Comparison of ENCODE assay signal across 1 cellular context in the genomic region with DNA sequence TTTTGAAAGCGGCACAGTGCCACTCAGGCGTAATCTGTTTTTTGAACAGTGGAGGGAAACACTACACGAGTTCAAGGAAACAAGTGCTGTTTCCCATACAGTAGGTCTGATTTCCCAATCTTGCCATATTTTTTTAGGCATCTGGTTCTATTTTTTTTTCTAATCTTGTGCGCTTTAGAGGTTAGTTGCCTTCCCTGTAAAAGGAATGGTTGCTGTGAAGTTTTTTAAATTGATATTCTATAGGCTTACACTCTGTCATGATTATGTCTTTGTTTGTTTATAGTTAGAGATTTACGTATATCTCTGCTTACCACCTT.
TF ChIP-seq lines count a peak whose summit lies in the region.

No MANE protein-coding gene starts in this region.

TF ChIP-seq in HepG2, 621 proteins besides CTCF, POLR2A, EP300 and RAD21:
- TF ChIP-seq SNAPC2 (CRISPR knock-in tag; IDR thresholded peaks at IDR 0.05) (0 out of 2 replicates have a peak, but pooled peaks have one; percentile 12), ZNF10 (CRISPR knock-in tag; IDR thresholded peaks at IDR 0.05; ENCODE audit: borderline replicate concordance, low read depth) (no peak)
- TF ChIP-seq, protein P1, sequence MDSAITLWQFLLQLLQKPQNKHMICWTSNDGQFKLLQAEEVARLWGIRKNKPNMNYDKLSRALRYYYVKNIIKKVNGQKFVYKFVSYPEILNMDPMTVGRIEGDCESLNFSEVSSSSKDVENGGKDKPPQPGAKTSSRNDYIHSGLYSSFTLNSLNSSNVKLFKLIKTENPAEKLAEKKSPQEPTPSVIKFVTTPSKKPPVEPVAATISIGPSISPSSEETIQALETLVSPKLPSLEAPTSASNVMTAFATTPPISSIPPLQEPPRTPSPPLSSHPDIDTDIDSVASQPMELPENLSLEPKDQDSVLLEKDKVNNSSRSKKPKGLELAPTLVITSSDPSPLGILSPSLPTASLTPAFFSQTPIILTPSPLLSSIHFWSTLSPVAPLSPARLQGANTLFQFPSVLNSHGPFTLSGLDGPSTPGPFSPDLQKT (CRISPR knock-in tag; IDR thresholded peaks at IDR 0.05; ENCODE audit: borderline replicate concordance): no peak
